2 cellular contexts compared by ENCODE assay signal in genomic region chr1:62877579-62877978, GRCh38.
A peak's percentile ranks its signal among the peaks of the same experiment; 100 is the strongest.
TF ChIP-seq lines count a peak whose summit lies in the region.

No MANE protein-coding gene starts in this region.

TF ChIP-seq in HepG2, 621 proteins besides CTCF, POLR2A, EP300 and RAD21 (continued from another document):
- TF ChIP-seq SP1 (IDR thresholded peaks at IDR 0.05): no peak
- no peak for TF ChIP-seq SP1 (CRISPR knock-in tag; IDR thresholded peaks at IDR 0.05)
- TF ChIP-seq PRPF4 (IDR thresholded peaks at IDR 0.05; ENCODE audit: low read depth, low read length, poor library complexity, severe bottlenecking): no peak

TF ChIP-seq in K562, 482 proteins besides CTCF, POLR2A, EP300 and RAD21 (continued from another document):
- TF ChIP-seq ZBTB40 (IDR thresholded peaks at IDR 0.05) (peak; percentile 65), ZBTB40 (CRISPR knock-in tag; IDR thresholded peaks at IDR 0.05) (no peak)
